In the genomic region with DNA sequence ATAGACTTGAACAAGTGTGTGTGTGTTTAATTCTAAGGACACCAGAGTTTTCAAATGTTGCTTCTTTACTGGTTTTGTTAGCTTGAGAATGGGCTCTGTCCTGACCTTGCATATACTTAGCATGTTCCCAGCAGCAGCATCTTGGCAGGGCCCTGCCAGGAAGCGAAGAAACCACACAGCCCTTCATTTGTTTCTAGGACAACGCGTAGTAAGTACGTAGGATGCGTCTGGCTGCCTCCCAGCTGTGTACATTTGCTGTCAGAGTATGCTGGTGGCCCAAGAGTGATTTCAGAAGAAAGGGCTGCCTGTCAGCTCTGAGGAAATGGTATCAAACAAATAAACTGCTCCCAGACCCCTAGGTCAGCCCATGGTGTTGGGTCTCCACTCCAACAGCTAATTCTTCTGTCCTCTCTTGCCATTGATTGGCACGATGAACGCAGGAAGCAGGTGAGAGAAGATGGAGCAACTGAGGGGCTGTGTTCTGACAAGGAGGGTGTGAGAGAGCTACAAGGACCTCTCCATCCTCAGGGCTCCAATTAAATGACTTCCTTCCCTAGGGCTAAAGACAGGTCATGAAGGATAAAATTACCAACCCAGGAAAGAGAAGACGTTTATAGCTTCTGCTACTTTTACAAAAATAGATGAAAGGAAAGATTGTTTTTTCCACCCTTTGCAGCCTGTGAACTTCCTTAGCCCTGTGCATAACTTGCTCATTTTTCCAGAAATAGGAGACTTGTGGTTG, we compare ENCODE assay signal across 10 cellular contexts. TPM values are rescaled to one million over a fixed set of nuclear protein-coding genes. Genes with fewer than 3 reads are reported as not detected.
A peak's percentile ranks its signal among the peaks of the same experiment; 100 is the strongest.
DNase-seq lines count a peak whose midpoint lies in the region; ATAC-seq and TF ChIP-seq lines count a peak whose summit lies in the region.
"Had no signal": no experiment of that assay in that cellular context is flagged by ENCODE, and none has a peak within 500 bp of the region (broad histone marks: within the 10 kb centered on the region; RNA-seq: fewer than 3 reads in every experiment).

No MANE protein-coding gene starts in this region.

- no peaks in the 10 kb centered on the region; the same call in 1 of the 2 replicates for H3K36me3 ChIP-seq in OCI-LY1 (ENCODE audit: insufficient read depth, low read length)
- H3K36me3 ChIP-seq in neural cell (ENCODE audit: insufficient read depth, low read length) = no peaks in the 10 kb centered on the region
- H3K36me3 ChIP-seq in sigmoid colon = no peaks in the 10 kb centered on the region

- ATAC-seq in GM18909 (IDR thresholded peaks at IDR 0.05; ENCODE audit: poor library complexity, unreplicated experiment) (peak; percentile 69), HG02610 (IDR thresholded peaks at IDR 0.05; ENCODE audit: unreplicated experiment) (peak; percentile 78)

- no peak for TF ChIP-seq CTCF in OCI-LY1 (IDR thresholded peaks at IDR 0.05; ENCODE audit: low read length)
- TF ChIP-seq CTCF in neural cell (IDR thresholded peaks at IDR 0.05; ENCODE audit: poor library complexity, severe bottlenecking) = no peak
- no peak for TF ChIP-seq CTCF in sigmoid colon (IDR thresholded peaks at IDR 0.05)

- TF ChIP-seq RAD21 in neural cell (conservative IDR thresholded peaks at IDR 0.05) = no peak

- H4K20me1 ChIP-seq in OCI-LY1 (ENCODE audit: insufficient read depth, low read length) = no peaks in the 10 kb centered on the region
- no peaks in the 10 kb centered on the region for H4K20me1 ChIP-seq in neural cell (ENCODE audit: insufficient read depth)

- DNase-seq in sigmoid colon (no peak), HuH-7.5 (ENCODE audit: low spot score) (no peak), NCI-H2196 (lab: John Stamatoyannopoulos, UW; ENCODE audit: unreplicated experiment) (no peak), NCI-H82 treated with DMSO at 0.1 percent for 48 hours (lab: John Stamatoyannopoulos, UW; ENCODE audit: unreplicated experiment) (no peak)
- DNase-seq: activated naive CD8-positive, alpha-beta T cell treated with anti-CD3 and anti-CD28 coated beads for 36 hours had no signal

- TF ChIP-seq POLR2A in sigmoid colon (IDR thresholded peaks at IDR 0.05) = no peak

- H3F3A ChIP-seq in OCI-LY1 (ENCODE audit: insufficient read depth, low read length) = no peaks in the 10 kb centered on the region
- no peaks in the 10 kb centered on the region for H3F3A ChIP-seq in neural cell (ENCODE audit: insufficient read depth, low read length, poor library complexity, severe bottlenecking)

- H3K4me2 ChIP-seq in OCI-LY1 (ENCODE audit: low read length) = peak overlapping the region; percentile 40; the same call in 1 of the 2 replicates
- H3K4me2 ChIP-seq in neural cell (ENCODE audit: low read length) = peak overlapping the region; percentile 2
- H3K4me2 ChIP-seq: GM23338 had no signal

- H3K4me3 ChIP-seq in OCI-LY1 (ENCODE audit: low read depth, low read length, poor library complexity, severe bottlenecking) (no peak overlapping the region), neural cell (ENCODE audit: low read length) (peak overlapping the region; percentile 33), sigmoid colon (no peak overlapping the region)
- H3K4me3 ChIP-seq: GM23338 had no signal

- intact Hi-C loops in sigmoid colon (cut with DNase I) = no loop called here

- H3K9me3 ChIP-seq in OCI-LY1 (ENCODE audit: low read length) = no peaks in the 10 kb centered on the region
- H3K9me3 ChIP-seq in neural cell (ENCODE audit: low read length) = no peaks in the 10 kb centered on the region
- H3K9me3 ChIP-seq in sigmoid colon = no peaks in the 10 kb centered on the region

- H3K9ac ChIP-seq in OCI-LY1 (ENCODE audit: low read length) (no peak overlapping the region), neural cell (ENCODE audit: low read length) (peak overlapping the region; percentile 18)

- H3K27me3 ChIP-seq in OCI-LY1 (ENCODE audit: insufficient read depth, low read length) = no peaks in the 10 kb centered on the region; the same call in 1 of the 2 replicates
- no peaks in the 10 kb centered on the region for H3K27me3 ChIP-seq in neural cell (ENCODE audit: insufficient read depth, low read depth, low read length)
- no peaks in the 10 kb centered on the region for H3K27me3 ChIP-seq in sigmoid colon

- H3K27ac ChIP-seq in OCI-LY1 (ENCODE audit: low read depth, low read length, poor library complexity, severe bottlenecking) = peak overlapping the region; percentile 42
- peak overlapping the region; percentile 73 for H3K27ac ChIP-seq in neural cell (ENCODE audit: low read length)
- no peak overlapping the region for H3K27ac ChIP-seq in sigmoid colon

- peaks cover 31% of the 10 kb centered on the region for H3K4me1 ChIP-seq in OCI-LY1 (ENCODE audit: insufficient read depth, low read length, severe bottlenecking)
- H3K4me1 ChIP-seq in sigmoid colon = peaks cover 0 to 3% (median 3%) of the 10 kb centered on the region in 4 donors

- H2AFZ ChIP-seq in OCI-LY1 (ENCODE audit: low read length) (no peak overlapping the region), neural cell (ENCODE audit: low read depth, low read length) (peak overlapping the region; percentile 0)
- H2AFZ ChIP-seq: GM23338 had no signal

- TF ChIP-seq EP300 in neural cell (conservative IDR thresholded peaks at IDR 0.05; ENCODE audit: poor library complexity, severe bottlenecking) (no peak), sigmoid colon (IDR thresholded peaks at IDR 0.05) (no peak)

- H3K9me2 ChIP-seq in OCI-LY1 (ENCODE audit: low read depth, low read length) (no peaks in the 10 kb centered on the region), neural cell (ENCODE audit: insufficient read depth, low read length) (no peaks in the 10 kb centered on the region)

- WGBS in sigmoid colon, 2 donors = 28 to 60% methylated on average over 8 of the region's 8 CpGs

- H3K79me2 ChIP-seq in OCI-LY1 (ENCODE audit: insufficient read depth, low read length) = no peaks in the 10 kb centered on the region
- H3K79me2 ChIP-seq in neural cell (replicated peaks; ENCODE audit: insufficient read depth, low read length) = no peaks in the 10 kb centered on the region

TF ChIP-seq in neural cell, 6 proteins besides CTCF, POLR2A, EP300 and RAD21:
- TF ChIP-seq POLR2AphosphoS5 (IDR thresholded peaks at IDR 0.05) = no peak
- TF ChIP-seq MXI1 (conservative IDR thresholded peaks at IDR 0.05; ENCODE audit: poor library complexity, severe bottlenecking) = no peak
- TF ChIP-seq TAF1 (IDR thresholded peaks at IDR 0.05; ENCODE audit: low read depth) = no peak
- TF ChIP-seq SMC3 (conservative IDR thresholded peaks at IDR 0.05; ENCODE audit: poor library complexity) = no peak
- TF ChIP-seq, protein P1, sequence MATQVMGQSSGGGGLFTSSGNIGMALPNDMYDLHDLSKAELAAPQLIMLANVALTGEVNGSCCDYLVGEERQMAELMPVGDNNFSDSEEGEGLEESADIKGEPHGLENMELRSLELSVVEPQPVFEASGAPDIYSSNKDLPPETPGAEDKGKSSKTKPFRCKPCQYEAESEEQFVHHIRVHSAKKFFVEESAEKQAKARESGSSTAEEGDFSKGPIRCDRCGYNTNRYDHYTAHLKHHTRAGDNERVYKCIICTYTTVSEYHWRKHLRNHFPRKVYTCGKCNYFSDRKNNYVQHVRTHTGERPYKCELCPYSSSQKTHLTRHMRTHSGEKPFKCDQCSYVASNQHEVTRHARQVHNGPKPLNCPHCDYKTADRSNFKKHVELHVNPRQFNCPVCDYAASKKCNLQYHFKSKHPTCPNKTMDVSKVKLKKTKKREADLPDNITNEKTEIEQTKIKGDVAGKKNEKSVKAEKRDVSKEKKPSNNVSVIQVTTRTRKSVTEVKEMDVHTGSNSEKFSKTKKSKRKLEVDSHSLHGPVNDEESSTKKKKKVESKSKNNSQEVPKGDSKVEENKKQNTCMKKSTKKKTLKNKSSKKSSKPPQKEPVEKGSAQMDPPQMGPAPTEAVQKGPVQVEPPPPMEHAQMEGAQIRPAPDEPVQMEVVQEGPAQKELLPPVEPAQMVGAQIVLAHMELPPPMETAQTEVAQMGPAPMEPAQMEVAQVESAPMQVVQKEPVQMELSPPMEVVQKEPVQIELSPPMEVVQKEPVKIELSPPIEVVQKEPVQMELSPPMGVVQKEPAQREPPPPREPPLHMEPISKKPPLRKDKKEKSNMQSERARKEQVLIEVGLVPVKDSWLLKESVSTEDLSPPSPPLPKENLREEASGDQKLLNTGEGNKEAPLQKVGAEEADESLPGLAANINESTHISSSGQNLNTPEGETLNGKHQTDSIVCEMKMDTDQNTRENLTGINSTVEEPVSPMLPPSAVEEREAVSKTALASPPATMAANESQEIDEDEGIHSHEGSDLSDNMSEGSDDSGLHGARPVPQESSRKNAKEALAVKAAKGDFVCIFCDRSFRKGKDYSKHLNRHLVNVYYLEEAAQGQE (IDR thresholded peaks at IDR 0.05; ENCODE audit: borderline replicate concordance) = no peak
- TF ChIP-seq EZH2 (IDR thresholded peaks at IDR 0.05; ENCODE audit: borderline replicate concordance, insufficient read depth, low read length, poor library complexity, severe bottlenecking) = no peak

RNA-seq across cellular contexts. Expression of gene HDDC2, which starts 55.9 kb away (rescaled TPM):
- 72.1 and 75.2 TPM in 2 replicates for polyA plus RNA-seq in neural cell
- 35.3 and 35.4 TPM in 2 replicates for polyA minus RNA-seq in neural cell
- 10 to 100 TPM; 39.9 to 61.7 (median 55.8) TPM for total RNA-seq in sigmoid colon
- polyA plus RNA-seq in sigmoid colon = 10 to 100 TPM; 56.0 to 82.9 (median 59.6) TPM

Comparison
In these comparisons a context has a peak if more than half of its experiments do, and no peak if none do; other contexts are left out.
1. H3K27ac ChIP-seq: peak in OCI-LY1 (single experiment) and neural cell (single experiment); none in sigmoid colon (0 of 4).